8 cellular contexts compared by ENCODE assay signal in genomic region chr2:217713395-217714267, GRCh38.
DNase-seq lines count a peak whose midpoint lies in the region; ATAC-seq and TF ChIP-seq lines count a peak whose summit lies in the region.

No MANE protein-coding gene starts in this region.

- POLR2A ChIA-PET in RWPE1 (lab: Yijun Ruan, JAX; ENCODE audit: low non-redundant PET) = no interaction called here

- TF ChIP-seq CTCF in GM13976 (IDR thresholded peaks at IDR 0.05; ENCODE audit: borderline replicate concordance, control extremely low read depth, extremely low read depth, insufficient read depth, missing control alignments) = peak; percentile 88
- peak; percentile 83 for TF ChIP-seq CTCF in LNCAP (IDR thresholded peaks at IDR 0.05)
- peak; percentile 93 for TF ChIP-seq CTCF in RWPE1 (conservative IDR thresholded peaks at IDR 0.05; ENCODE audit: low read depth)
- peak; percentile 97 for TF ChIP-seq CTCF in fibroblast of villous mesenchyme (IDR thresholded peaks at IDR 0.05; ENCODE audit: insufficient read depth, low read depth, low read length)
- peak; percentile 99 for TF ChIP-seq CTCF in nephron progenitor cell (IDR thresholded peaks at IDR 0.05)

- CTCF ChIA-PET in RWPE1 (lab: Yijun Ruan, JAX) = interaction anchor here (0.6 to 1.6 kb wide), 36 partner anchors 9 to 1287 kb away, joined by 3 to 25 read pairs (median 3); no protein-coding TSS in a partner anchor

- no peak overlapping the region for H3K4me3 ChIP-seq in fibroblast of villous mesenchyme (ENCODE audit: low read depth, low read length)

- no peak overlapping the region for H3K27ac Mint-ChIP-seq in activated T-helper 17 cell treated with anti-CD3 and anti-CD28 coated beads, Interleukin-2, amount 50 U/mL, for 72 hours
- H3K27ac Mint-ChIP-seq in nephron progenitor cell = no peak overlapping the region

- H3K9me3 Mint-ChIP-seq in activated T-helper 17 cell treated with anti-CD3 and anti-CD28 coated beads, Interleukin-2, amount 50 U/mL, for 72 hours = no peaks in the 10 kb centered on the region
- peaks cover 7% of the 10 kb centered on the region for H3K9me3 Mint-ChIP-seq in nephron progenitor cell

- no peak overlapping the region for H3K4me3 Mint-ChIP-seq in activated T-helper 17 cell treated with anti-CD3 and anti-CD28 coated beads, Interleukin-2, amount 50 U/mL, for 72 hours
- H3K4me3 Mint-ChIP-seq in nephron progenitor cell = no peak overlapping the region

- H3K27ac ChIP-seq in RWPE1 = no peak overlapping the region

- no peaks in the 10 kb centered on the region for H3K4me1 Mint-ChIP-seq in activated T-helper 17 cell treated with anti-CD3 and anti-CD28 coated beads, Interleukin-2, amount 50 U/mL, for 72 hours
- peaks cover 58% of the 10 kb centered on the region for H3K4me1 Mint-ChIP-seq in nephron progenitor cell

- DNase-seq in GM13976 (ENCODE audit: low spot score) = peak; percentile 79
- peak; percentile 73 for DNase-seq in RWPE1 (ENCODE audit: low spot score)
- DNase-seq in fibroblast of villous mesenchyme (ENCODE audit: low read depth) = peak; percentile 73
- DNase-seq in nephron progenitor cell = peak; percentile 92
- peak; percentile 23 for DNase-seq in stimulated activated naive CD4-positive, alpha-beta T cell treated with Interleukin-2 at 50 U/mL for 16 hours (lab: John Stamatoyannopoulos, UW)

- in situ Hi-C loops in GM13976 (cut with MboI; ENCODE audit: low sequenced_read_pairs, unreplicated experiment) = loop anchor here (10.0 to 25.0 kb wide), 2 partner anchors 551 to 1019 kb away; partner anchors contain the start of gene IGFBP5

- H3K27me3 Mint-ChIP-seq in activated T-helper 17 cell treated with anti-CD3 and anti-CD28 coated beads, Interleukin-2, amount 50 U/mL, for 72 hours = peaks cover 4% of the 10 kb centered on the region
- H3K27me3 Mint-ChIP-seq in nephron progenitor cell (ENCODE audit: low read depth, poor library complexity) = peaks cover 13% of the 10 kb centered on the region

- no peaks in the 10 kb centered on the region for H3K36me3 Mint-ChIP-seq in activated T-helper 17 cell treated with anti-CD3 and anti-CD28 coated beads, Interleukin-2, amount 50 U/mL, for 72 hours (ENCODE audit: low read depth)
- peaks cover 5% of the 10 kb centered on the region for H3K36me3 Mint-ChIP-seq in nephron progenitor cell (ENCODE audit: low read depth)

- ATAC-seq in activated T-helper 17 cell treated with anti-CD3 and anti-CD28 coated beads, Interleukin-2, amount 50 U/mL, for 72 hours (replicated peaks) = peak; percentile 60
- ATAC-seq in GM21737 (IDR thresholded peaks at IDR 0.05; ENCODE audit: unreplicated experiment) = no peak

Comparison
In these comparisons a context has a peak if more than half of its experiments do, and no peak if none do; other contexts are left out.
1. DNase-seq: peak in every context shown above with its lines; median percentile 92 in nephron progenitor cell; 79 in GM13976; 73 in RWPE1; 73 in fibroblast of villous mesenchyme; 23 in stimulated activated naive CD4-positive, alpha-beta T cell treated with Interleukin-2 at 50 U/mL for 16 hours.